Comparison of ENCODE assay signal across 15 cellular contexts in genomic region chr7:135799881-135800280, GRCh38.
"Had no signal": no experiment of that assay in that cellular context is flagged by ENCODE, and none has a peak within 500 bp of the region (broad histone marks: within the 10 kb centered on the region; RNA-seq: fewer than 3 reads in every experiment).

No MANE protein-coding gene starts in this region.

- H3K4me3 Mint-ChIP-seq: activated naive CD4-positive, alpha-beta T cell treated with anti-CD3 and anti-CD28 coated beads, Interleukin-2, amount 10 ng/mL, durations not matched to agents 7 days and 5 days; neural crest cell had no signal

- H3K36me3 ChIP-seq: prostate gland had no signal

- H3K4me3 ChIP-seq: prostate gland, skin epidermis had no signal

- H3K4me1 Mint-ChIP-seq: activated naive CD4-positive, alpha-beta T cell treated with anti-CD3 and anti-CD28 coated beads, Interleukin-2, amount 10 ng/mL, durations not matched to agents 7 days and 5 days had no signal

- DNase-seq: activated CD4-positive, alpha-beta T cell treated with anti-CD3 and anti-CD28 coated beads for 1 hour; activated CD4-positive, alpha-beta T cell treated with anti-CD3 and anti-CD28 coated beads, Interleukin-2, amount 50 U/mL, for 4 hours; activated naive CD4-positive, alpha-beta T cell treated with anti-CD3 and anti-CD28 coated beads, Interleukin-2, amount 10 ng/mL, durations not matched to agents 7 days and 5 days; activated T-cell treated with anti-CD3 and anti-CD28 coated beads for 4 hours; right cardiac atrium; stimulated activated CD4-positive, alpha-beta T cell treated with anti-CD3 and anti-CD28 coated beads, Interleukin-4, amount 100 ng/mL, for 4 hours; stimulated activated CD8-positive, alpha-beta memory T cell treated with anti-CD3 and anti-CD28 coated beads, Interleukin-4, amount 100 ng/mL, for 48 hours; stimulated activated naive CD8-positive, alpha-beta T cell treated with anti-CD3 and anti-CD28 coated beads, Interleukin-15, Interleukin-2, amounts not matched to agents 100 U/mL and 50 U/mL, for 24 hours; trophoblast cell had no signal

- ATAC-seq: esophagus mucosa; left lobe of liver; stimulated activated naive CD8-positive, alpha-beta T cell treated with anti-CD3 and anti-CD28 coated beads, Interleukin-15, Interleukin-2, amounts not matched to agents 100 U/mL and 50 U/mL, for 24 hours had no signal

- H3K27ac Mint-ChIP-seq: activated naive CD4-positive, alpha-beta T cell treated with anti-CD3 and anti-CD28 coated beads, Interleukin-2, amount 10 ng/mL, durations not matched to agents 7 days and 5 days; activated T-helper 2 cell treated with anti-CD3 and anti-CD28 coated beads, Interferon-gamma antibody, Interleukin-2, Interleukin-4, amounts not matched to agents 10 μg/mL and 5 μg/mL and 100 μg/mL, durations not matched to agents 14 hours and 24 hours and 36 hours had no signal

- H3K9me3 ChIP-seq: prostate gland had no signal

- H3K27ac ChIP-seq: prostate gland, skin epidermis had no signal

- H3K36me3 Mint-ChIP-seq: activated naive CD4-positive, alpha-beta T cell treated with anti-CD3 and anti-CD28 coated beads, Interleukin-2, amount 10 ng/mL, durations not matched to agents 7 days and 5 days had no signal

- H3K9me3 Mint-ChIP-seq: activated naive CD4-positive, alpha-beta T cell treated with anti-CD3 and anti-CD28 coated beads, Interleukin-2, amount 10 ng/mL, durations not matched to agents 7 days and 5 days; activated T-helper 2 cell treated with anti-CD3 and anti-CD28 coated beads, Interferon-gamma antibody, Interleukin-2, Interleukin-4, amounts not matched to agents 10 μg/mL and 5 μg/mL and 100 μg/mL, durations not matched to agents 14 hours and 24 hours and 36 hours; neural crest cell had no signal
